ENCODE assay signal across 21 cellular contexts in the genomic region with DNA sequence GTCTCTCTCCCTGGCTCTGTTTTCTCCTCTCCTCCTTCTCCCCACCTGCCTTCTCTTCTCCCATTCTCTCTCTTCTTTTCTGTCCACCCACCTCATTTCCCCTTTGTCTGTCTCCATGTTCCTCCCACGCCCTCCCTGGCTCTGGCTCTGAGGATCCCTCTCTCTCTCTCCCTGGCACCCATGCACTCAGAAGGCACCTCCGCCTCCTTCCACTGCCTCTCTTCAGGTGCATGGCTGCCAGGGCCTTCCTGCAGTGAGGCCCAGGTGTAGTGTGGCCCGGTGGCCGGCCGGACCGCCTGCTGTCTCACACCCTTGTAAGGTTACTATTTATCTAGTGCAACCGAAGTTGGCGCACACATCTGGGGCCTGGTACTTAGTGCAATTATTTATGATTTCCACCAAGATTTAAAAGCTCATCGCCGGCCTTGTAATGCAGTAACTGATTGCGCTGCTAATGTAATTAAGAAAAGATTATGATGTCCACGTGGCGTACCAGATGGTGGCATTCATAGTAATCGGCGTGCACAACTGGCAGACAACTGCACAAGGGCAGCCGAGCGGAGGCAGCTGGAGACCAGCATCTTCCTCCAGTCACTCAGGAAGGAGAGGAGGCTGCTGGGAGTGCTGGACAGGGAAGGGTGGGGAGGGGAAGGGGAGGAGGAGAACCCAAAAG. TPM values are rescaled to one million over a fixed set of nuclear protein-coding genes. Genes with fewer than 3 reads are reported as not detected.
DNase-seq lines count a peak whose midpoint lies in the region; ATAC-seq and TF ChIP-seq lines count a peak whose summit lies in the region.
"Had no signal": no experiment of that assay in that cellular context is flagged by ENCODE, and none has a peak within 500 bp of the region (broad histone marks: within the 10 kb centered on the region; RNA-seq: fewer than 3 reads in every experiment).

No MANE protein-coding gene starts in this region.

- H3K27ac Mint-ChIP-seq in endodermal cell (peak overlapping the region; percentile 94), neural crest cell (ENCODE audit: unreplicated experiment) (peak overlapping the region; percentile 99)
- H3K27ac Mint-ChIP-seq: activated naive CD4-positive, alpha-beta T cell treated with anti-CD3 and anti-CD28 coated beads, Interleukin-2, amount 50 U/mL, for 24 hours; activated T-helper 1 cell treated with anti-CD3 and anti-CD28 coated beads, Interleukin-12 subunit alpha, Interleukin-12 subunit beta, Interleukin-2, Interleukin-4 antibody, amounts not matched to agents 30 ng/mL and 10 ng/mL and 1 ng/mL, durations not matched to agents 14 hours and 24 hours and 36 hours; CD8-positive, alpha-beta T cell had no signal

- H3K4me3 Mint-ChIP-seq in endodermal cell = no peak overlapping the region
- H3K4me3 Mint-ChIP-seq in neural crest cell = no peak overlapping the region
- H3K4me3 Mint-ChIP-seq: activated naive CD4-positive, alpha-beta T cell treated with anti-CD3 and anti-CD28 coated beads, Interleukin-2, amount 50 U/mL, for 24 hours; activated T-helper 1 cell treated with anti-CD3 and anti-CD28 coated beads, Interleukin-12 subunit alpha, Interleukin-12 subunit beta, Interleukin-2, Interleukin-4 antibody, amounts not matched to agents 30 ng/mL and 10 ng/mL and 1 ng/mL, durations not matched to agents 14 hours and 24 hours and 36 hours; CD8-positive, alpha-beta T cell had no signal

- H3K9me3 Mint-ChIP-seq in endodermal cell = no peaks in the 10 kb centered on the region
- H3K9me3 Mint-ChIP-seq in neural crest cell = peaks cover 16% of the 10 kb centered on the region
- H3K9me3 Mint-ChIP-seq: activated T-helper 1 cell treated with anti-CD3 and anti-CD28 coated beads, Interleukin-12 subunit alpha, Interleukin-12 subunit beta, Interleukin-2, Interleukin-4 antibody, amounts not matched to agents 30 ng/mL and 10 ng/mL and 1 ng/mL, durations not matched to agents 14 hours and 24 hours and 36 hours had no signal

- H3K4me1 ChIP-seq in endodermal cell (ENCODE audit: control insufficient read depth, insufficient read depth, low read length) = peaks cover 3% of the 10 kb centered on the region
- no peaks in the 10 kb centered on the region for H3K4me1 ChIP-seq in Peyer's patch
- H3K4me1 ChIP-seq: foreskin keratinocyte, vagina had no signal

- peak; percentile 96 for DNase-seq in NCI-H82 treated with DMSO at 0.1 percent for 48 hours (lab: John Stamatoyannopoulos, UW; ENCODE audit: unreplicated experiment)
- DNase-seq in endodermal cell = no peak
- no peak for DNase-seq in neural crest cell (ENCODE audit: low read depth, low spot score)
- DNase-seq in cardiac septum (ENCODE audit: low spot score) = no peak
- DNase-seq in Peyer's patch = no peak
- DNase-seq: activated CD4-positive, alpha-beta T cell treated with anti-CD3 and anti-CD28 coated beads for 4 hours; aorta; CD8-positive, alpha-beta T cell; DMS79; erythroblast; foreskin keratinocyte; NCI-H1105; NCI-H2081; NCI-H446; NK-92 treated with Interleukin-12 subunit alpha and Interleukin-12 subunit beta, amount 100 ng/mL, for 24 hours had no signal

- peak overlapping the region; percentile 75 for H3K27ac ChIP-seq in endodermal cell (ENCODE audit: low read depth, low read length)
- H3K27ac ChIP-seq in Peyer's patch = no peak overlapping the region
- H3K27ac ChIP-seq: foreskin keratinocyte, vagina had no signal

- TF ChIP-seq CTCF in endodermal cell (conservative IDR thresholded peaks at IDR 0.05) = no peak
- no peak for TF ChIP-seq CTCF in neural crest cell (conservative IDR thresholded peaks at IDR 0.05)
- no peak for TF ChIP-seq CTCF in Peyer's patch (IDR thresholded peaks at IDR 0.05)

- intact Hi-C loops in cardiac septum (cut with DNase I) = no loop called here

- no peak for TF ChIP-seq POLR2A in Peyer's patch (IDR thresholded peaks at IDR 0.05)

- WGBS in endodermal cell (ENCODE audit: insufficient coverage in 1 of 2, insufficient read length in 1 of 2), 2 experiments = 94 to 99% methylated on average over 15 to 17 of the region's 17 CpGs

- ATAC-seq in GM18519 (IDR thresholded peaks at IDR 0.05; ENCODE audit: low FRiP score, unreplicated experiment) (no peak), HG03521 (IDR thresholded peaks at IDR 0.05; ENCODE audit: unreplicated experiment) (no peak)
- ATAC-seq: CD8-positive, alpha-beta T cell; foreskin keratinocyte had no signal

- H3K4me1 Mint-ChIP-seq in endodermal cell (peaks cover 12% of the 10 kb centered on the region), neural crest cell (peaks cover 21% of the 10 kb centered on the region)
- H3K4me1 Mint-ChIP-seq: activated naive CD4-positive, alpha-beta T cell treated with anti-CD3 and anti-CD28 coated beads, Interleukin-2, amount 50 U/mL, for 24 hours had no signal

- H3K9me3 ChIP-seq in endodermal cell (ENCODE audit: control insufficient read depth, low read length) (peaks cover 14% of the 10 kb centered on the region), Peyer's patch (no peaks in the 10 kb centered on the region)
- H3K9me3 ChIP-seq: vagina had no signal

- H3K36me3 Mint-ChIP-seq in endodermal cell (ENCODE audit: low read depth) = no peaks in the 10 kb centered on the region
- peaks cover 8% of the 10 kb centered on the region for H3K36me3 Mint-ChIP-seq in neural crest cell (ENCODE audit: low read depth)
- H3K36me3 Mint-ChIP-seq: CD8-positive, alpha-beta T cell had no signal

- no peaks in the 10 kb centered on the region for H3K36me3 ChIP-seq in endodermal cell (ENCODE audit: control insufficient read depth, insufficient read depth, low read length)
- no peaks in the 10 kb centered on the region for H3K36me3 ChIP-seq in Peyer's patch
- H3K36me3 ChIP-seq: vagina had no signal

- H3K27me3 ChIP-seq in endodermal cell (ENCODE audit: control insufficient read depth, insufficient read depth, low read length, poor library complexity, severe bottlenecking) (no peaks in the 10 kb centered on the region), Peyer's patch (no peaks in the 10 kb centered on the region)
- H3K27me3 ChIP-seq: vagina had no signal

- H3K9ac ChIP-seq in endodermal cell (ENCODE audit: extremely low read depth, low read length, poor library complexity, severe bottlenecking) = peak overlapping the region; percentile 50

- peaks cover 4% of the 10 kb centered on the region for H3K27me3 Mint-ChIP-seq in endodermal cell (ENCODE audit: insufficient read depth)
- H3K27me3 Mint-ChIP-seq in neural crest cell (ENCODE audit: low read depth) = no peaks in the 10 kb centered on the region

- H3K4me3 ChIP-seq in endodermal cell (ENCODE audit: low read length) = no peak overlapping the region
- no peak overlapping the region for H3K4me3 ChIP-seq in Peyer's patch
- H3K4me3 ChIP-seq: lung, vagina had no signal

RNA-seq across cellular contexts. Expression of gene MVB12B, which starts 50.4 kb away (rescaled TPM):
- total RNA-seq in endodermal cell (10 to 100 TPM; 18.6 to 19.7 TPM), neural crest cell (65.5 and 68.1 TPM in 2 replicates), cardiac septum (7.2 TPM), Peyer's patch (10 to 100 TPM in 2 of 4 donors, 1 to 10 TPM in 2; 7.9 to 28.9 (median 14.4) TPM)
- 27.4 TPM for polyA plus RNA-seq in endodermal cell (2013, experiment 1 of 2)
- polyA plus RNA-seq in endodermal cell (2013, experiment 2 of 2) = 24.8 TPM
